In genomic region chr2:208124111-208124578, GRCh38 we compare ENCODE assay signal across 10 cellular contexts. TPM values are rescaled to one million over a fixed set of nuclear protein-coding genes. Genes with fewer than 3 reads are reported as not detected.
DNase-seq lines count a peak whose midpoint lies in the region; ATAC-seq and TF ChIP-seq lines count a peak whose summit lies in the region.
"Not testable (repeated sequence)": the region's sequence is repeated elsewhere in the genome, so short reads cannot be mapped to it uniquely, and the experiment has no call there.
"Had no signal": no experiment of that assay in that cellular context is flagged by ENCODE, and none has a peak within 500 bp of the region (broad histone marks: within the 10 kb centered on the region; RNA-seq: fewer than 3 reads in every experiment).

TSS of gene CRYGD (minus strand) at chr2:208124524. CDS start at chr2:208124473, 51 bp downstream.

- not testable (repeated sequence) for H3K9ac ChIP-seq in HUES6 (ENCODE audit: low read length)

- not testable (repeated sequence) for H3K36me3 ChIP-seq in HUES6 (ENCODE audit: control insufficient read depth, insufficient read depth, low read length); gastroesophageal sphincter

- peak; percentile 36 for ATAC-seq in gastroesophageal sphincter
- ATAC-seq in natural killer cell treated with Interleukin-12 subunit alpha and Interleukin-12 subunit beta and Interleukin-15 and Interleukin-18, amount 100 ng/mL, for 72 hours, result peak; percentile 53 to 69

- H3K4me3 Mint-ChIP-seq in CD14-positive monocyte, result peak within 1 kb of the TSS; percentile 71 to 91
- peak within 1 kb of the TSS in 3 of 5 donors; percentile 22 to 68 (median 44) for H3K4me3 Mint-ChIP-seq in immature natural killer cell
- peak within 1 kb of the TSS; percentile 11 for H3K4me3 Mint-ChIP-seq in natural killer cell treated with Interleukin-12 subunit alpha and Interleukin-12 subunit beta and Interleukin-15 and Interleukin-18, amount 100 ng/mL, for 72 hours

- intact Hi-C loops in CD14-positive monocyte (cut with micrococcal nuclease), result not testable (repeated sequence)

- not testable (repeated sequence) for H3K27ac ChIP-seq in HUES6 (ENCODE audit: low read depth, low read length); gastroesophageal sphincter

- not testable (repeated sequence) for TF ChIP-seq CTCF in CD14-positive monocyte (IDR thresholded peaks at IDR 0.05); gastroesophageal sphincter (IDR thresholded peaks at IDR 0.05)

- H3K4me1 ChIP-seq in HUES6 (ENCODE audit: control insufficient read depth, insufficient read depth, low read length); gastroesophageal sphincter: not testable (repeated sequence)

- H3K9me3 ChIP-seq in HUES6 (ENCODE audit: control insufficient read depth, insufficient read depth, low read depth, low read length); gastroesophageal sphincter: not testable (repeated sequence)

- not testable (repeated sequence) for DNase-seq in CD14-positive monocyte (ENCODE audit: low spot score); natural killer cell treated with Interleukin-12 subunit alpha and Interleukin-12 subunit beta and Interleukin-15 and Interleukin-18, amount 100 ng/mL, for 72 hours (ENCODE audit: low spot score)
- peak; percentile 59 for DNase-seq in activated CD8-positive, alpha-beta memory T cell treated with anti-CD3 and anti-CD28 coated beads for 24 hours
- DNase-seq in astrocyte of the hippocampus (ENCODE audit: low read depth, low spot score) (peak; percentile 44), immature natural killer cell (peak in 2 of 3 donors; percentile 2 to 6)
- DNase-seq in stimulated activated CD4-positive, alpha-beta T cell treated with anti-CD3 and anti-CD28 coated beads, Interleukin-15, amount 100 ng/mL, for 24 hours, result peak; percentile 12

- not testable (repeated sequence) for H3K27ac Mint-ChIP-seq in CD14-positive monocyte; immature natural killer cell; natural killer cell treated with Interleukin-12 subunit alpha and Interleukin-12 subunit beta and Interleukin-15 and Interleukin-18, amount 100 ng/mL, for 72 hours

- TF ChIP-seq POLR2A in gastroesophageal sphincter (IDR thresholded peaks at IDR 0.05), result not testable (repeated sequence)

- H3K36me3 Mint-ChIP-seq in CD14-positive monocyte; immature natural killer cell; natural killer cell treated with Interleukin-12 subunit alpha and Interleukin-12 subunit beta and Interleukin-15 and Interleukin-18, amount 100 ng/mL, for 72 hours: not testable (repeated sequence)

- not testable (repeated sequence) for H3K9me3 Mint-ChIP-seq in CD14-positive monocyte; immature natural killer cell; natural killer cell treated with Interleukin-12 subunit alpha and Interleukin-12 subunit beta and Interleukin-15 and Interleukin-18, amount 100 ng/mL, for 72 hours

- H3K27me3 Mint-ChIP-seq in CD14-positive monocyte (ENCODE audit: low read depth in 3 of 3) (peaks cover 4 to 19% (median 12%) of the 10 kb centered on the region in 3 donors), immature natural killer cell (ENCODE audit: low read depth in 3 of 3) (peaks cover 5 to 14% (median 7%) of the 10 kb centered on the region in 3 donors)
- H3K27me3 Mint-ChIP-seq in natural killer cell treated with Interleukin-12 subunit alpha and Interleukin-12 subunit beta and Interleukin-15 and Interleukin-18, amount 100 ng/mL, for 72 hours, result peaks cover 18 to 26% of the 10 kb centered on the region in 2 donors

- peak within 1 kb of the TSS; percentile 38; the same call in 1 of the 2 replicates for H3K4me3 ChIP-seq in HUES6 (ENCODE audit: low read depth, low read length)
- H3K4me3 ChIP-seq in gastroesophageal sphincter, result peak within 1 kb of the TSS in 1 of 2 donors; percentile 32

- H3K4me1 Mint-ChIP-seq in CD14-positive monocyte, result peaks cover 19% of the 10 kb centered on the region
- peaks cover 8 to 11% of the 10 kb centered on the region in 2 donors for H3K4me1 Mint-ChIP-seq in immature natural killer cell
- H3K4me1 Mint-ChIP-seq in natural killer cell treated with Interleukin-12 subunit alpha and Interleukin-12 subunit beta and Interleukin-15 and Interleukin-18, amount 100 ng/mL, for 72 hours (ENCODE audit: low read depth in 2 of 2), result not testable (repeated sequence)

- not testable (repeated sequence) for TF ChIP-seq EP300 in gastroesophageal sphincter (IDR thresholded peaks at IDR 0.05)

- WGBS in gastroesophageal sphincter (ENCODE audit: low coverage in 1 of 2), 2 donors, result 52% methylated on average over 5 of the region's 40 CpGs; no CpG with 5 or more reads in 1 of the 2 donors

- H3K27me3 ChIP-seq in HUES6 (ENCODE audit: control insufficient read depth, insufficient read depth, low read length), result not testable (repeated sequence)
- H3K27me3 ChIP-seq in gastroesophageal sphincter, result peaks cover 41% of the 10 kb centered on the region

RNA-seq across cellular contexts. Expression of gene CRYGD, which starts in this region (rescaled TPM):
- polyA plus RNA-seq in CD14-positive monocyte (not detected), immature natural killer cell (not detected)
- not detected for total RNA-seq in gastroesophageal sphincter
- not detected for total RNA-seq in natural killer cell treated with Interleukin-12 subunit alpha and Interleukin-12 subunit beta and Interleukin-15 and Interleukin-18, amount 100 ng/mL, for 72 hours
- total RNA-seq: uterus had no signal
- polyA plus RNA-seq: adipose tissue had no signal

Comparison
In these comparisons a context has a peak if more than half of its experiments do, and no peak if none do; other contexts are left out.
1. Peak in ATAC-seq in gastroesophageal sphincter; RNA of the gene not detected or under 1 TPM.
2. Peak in DNase-seq in immature natural killer cell; RNA of the gene not detected or under 1 TPM.
3. Peak in ATAC-seq in natural killer cell treated with Interleukin-12 subunit alpha and Interleukin-12 subunit beta and Interleukin-15 and Interleukin-18, amount 100 ng/mL, for 72 hours; RNA of the gene not detected or under 1 TPM.
4. H3K4me3 Mint-ChIP-seq: peak in every context shown above with its lines; median percentile 81 in CD14-positive monocyte; 44 in immature natural killer cell; 11 in natural killer cell treated with Interleukin-12 subunit alpha and Interleukin-12 subunit beta and Interleukin-15 and Interleukin-18, amount 100 ng/mL, for 72 hours.